ENCODE assay signal across 7 cellular contexts in the genomic region with DNA sequence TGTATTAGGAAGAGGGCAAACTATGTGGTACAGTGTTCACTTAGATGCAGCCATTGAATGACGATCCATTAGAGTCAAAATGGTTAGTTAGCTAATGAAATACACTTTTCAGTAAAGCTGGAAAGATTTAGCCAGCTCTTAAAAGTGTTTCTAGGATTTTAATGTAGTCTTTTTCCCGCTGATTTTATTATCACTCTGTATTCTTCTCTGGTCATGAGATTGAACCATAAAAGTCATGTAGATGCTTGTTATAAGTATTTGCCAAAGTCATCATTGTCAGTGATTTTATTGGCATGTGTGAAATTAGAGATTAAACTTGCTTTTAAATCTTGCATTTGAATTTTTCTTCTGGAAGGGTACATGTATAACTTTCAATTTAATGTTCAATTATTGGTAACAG.
"Had no signal": no experiment of that assay in that cellular context is flagged by ENCODE, and none has a peak within 500 bp of the region (broad histone marks: within the 10 kb centered on the region; RNA-seq: fewer than 3 reads in every experiment).

No MANE protein-coding gene starts in this region.

- H3K4me3 Mint-ChIP-seq: H9, HFFc6, IgD-negative memory B cell had no signal

- H3K9me3 Mint-ChIP-seq: HFFc6, IgD-negative memory B cell had no signal

- DNase-seq: GOT3, H9 had no signal

- FAIRE-seq: HepG2 had no signal

- H3K4me3 ChIP-seq: GM23248 had no signal

- H3K27ac ChIP-seq: GM23248, HL-60 had no signal

- ATAC-seq: HepG2 had no signal

- H3K27me3 Mint-ChIP-seq: IgD-negative memory B cell had no signal
